ENCODE assay signal across 1 cellular context in genomic region chr1:161440312-161440894, GRCh38.
A peak's percentile ranks its signal among the peaks of the same experiment; 100 is the strongest.
TF ChIP-seq lines count a peak whose summit lies in the region.

No MANE protein-coding gene starts in this region.

TF ChIP-seq in K562, 482 proteins besides CTCF, POLR2A, EP300 and RAD21 (continued from another document):
- TF ChIP-seq GABPB1 (CRISPR knock-in tag; IDR thresholded peaks at IDR 0.05) (peak; percentile 86), ZNF436 (CRISPR knock-in tag; IDR thresholded peaks at IDR 0.05) (no peak), NR2F6 (CRISPR knock-in tag; IDR thresholded peaks at IDR 0.05) (no peak), OTX1 (CRISPR knock-in tag; IDR thresholded peaks at IDR 0.05) (no peak), KAT7 (CRISPR knock-in tag; IDR thresholded peaks at IDR 0.05; ENCODE audit: borderline replicate concordance) (peak; percentile 86; the same call in 1 of the 2 replicates), ZNF280B (CRISPR knock-in tag; IDR thresholded peaks at IDR 0.05) (no peak), CHAMP1 (IDR thresholded peaks at IDR 0.05) (peak; percentile 54; the same call in 1 of the 2 replicates), HDAC1 (IDR thresholded peaks at IDR 0.05) (peak in 1 of 2 experiments; percentile 23; a peak in 1 of 4 replicates), NBN (IDR thresholded peaks at IDR 0.05; ENCODE audit: low read depth) (peak; percentile 60; the same call in 1 of the 2 replicates), ATF7 (IDR thresholded peaks at IDR 0.05) (peak; percentile 46), HNRNPUL1 (IDR thresholded peaks at IDR 0.05; ENCODE audit: low read length) (no peak), PHF20 (IDR thresholded peaks at IDR 0.05; ENCODE audit: partially characterized antibody) (peak; percentile 50)
